Comparison of ENCODE assay signal across 6 cellular contexts in the genomic region with DNA sequence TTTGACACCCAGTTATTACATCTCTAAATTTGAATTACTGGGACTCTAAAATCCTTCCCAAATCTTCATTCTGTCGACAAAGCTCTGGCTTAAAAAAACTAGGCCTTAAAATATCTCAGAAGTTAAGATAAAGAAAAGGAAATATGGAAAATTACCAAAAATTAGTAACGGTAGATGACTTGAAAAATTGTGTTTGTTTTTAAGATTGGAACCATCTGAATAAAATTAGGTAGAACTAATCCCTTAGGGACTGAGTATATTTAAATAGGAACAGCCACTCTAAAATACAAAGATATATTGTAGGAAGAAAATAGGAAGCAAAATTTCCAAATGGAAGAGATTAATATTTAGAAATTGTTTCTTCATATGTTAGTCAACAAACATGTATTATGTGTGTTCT.
"Had no signal": no experiment of that assay in that cellular context is flagged by ENCODE, and none has a peak within 500 bp of the region (broad histone marks: within the 10 kb centered on the region; RNA-seq: fewer than 3 reads in every experiment).

No MANE protein-coding gene starts in this region.

- DNase-seq: GOT3, H7, HFFc6, KBM-7 had no signal

- H3K9me3 ChIP-seq: HAP-1 had no signal

- H3K4me1 ChIP-seq: HAP-1 had no signal

- H3K36me3 ChIP-seq: HAP-1 had no signal

- H3K4me3 ChIP-seq: HAP-1 had no signal

- H3K27ac ChIP-seq: HL-60 had no signal
